In the genomic region with DNA sequence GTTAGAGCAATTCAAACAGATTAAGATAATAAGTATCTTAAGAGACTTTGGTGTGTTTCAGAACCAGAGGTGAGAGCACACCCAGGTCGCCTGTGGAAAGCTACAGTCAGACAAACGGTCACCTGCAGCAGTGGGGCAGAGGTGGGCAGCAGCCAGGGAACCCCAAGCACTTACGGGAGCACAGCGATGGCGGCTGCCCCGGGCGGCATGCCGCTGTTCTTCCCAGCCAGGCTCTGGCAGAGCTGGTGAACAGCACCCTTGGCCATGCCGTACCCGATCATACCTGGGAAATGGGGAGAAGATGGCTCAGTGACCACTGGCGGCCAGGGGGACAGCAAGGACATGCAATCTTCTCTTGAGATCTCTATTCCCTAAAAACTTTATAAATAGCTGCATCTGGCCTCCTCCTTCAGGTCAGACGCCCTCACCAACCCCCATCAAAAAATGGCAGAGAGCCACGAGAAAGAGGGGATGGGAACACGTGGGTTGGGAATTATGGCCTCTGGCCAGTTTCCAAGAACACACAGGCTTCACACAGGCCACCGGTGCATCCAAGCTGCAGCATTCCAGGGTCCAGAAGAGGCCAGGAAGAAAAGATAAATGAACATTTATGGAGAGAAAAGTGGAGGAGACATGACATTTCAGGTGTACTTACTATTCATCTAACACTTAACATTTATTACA, we compare ENCODE assay signal across 22 cellular contexts. TPM values are rescaled to one million over a fixed set of nuclear protein-coding genes. Genes with fewer than 3 reads are reported as not detected.
DNase-seq lines count a peak whose midpoint lies in the region; ATAC-seq and TF ChIP-seq lines count a peak whose summit lies in the region.
"Had no signal": no experiment of that assay in that cellular context is flagged by ENCODE, and none has a peak within 500 bp of the region (broad histone marks: within the 10 kb centered on the region; RNA-seq: fewer than 3 reads in every experiment).

No MANE protein-coding gene starts in this region.

- H3K18ac ChIP-seq in neuronal stem cell (ENCODE audit: low read length) = no peak overlapping the region

- no peak overlapping the region for H3K4me2 ChIP-seq in neuronal stem cell (ENCODE audit: insufficient read depth, low read length, poor library complexity, severe bottlenecking)

- H2BK15ac ChIP-seq in neuronal stem cell (ENCODE audit: low read length) = no peak overlapping the region

- H3K9ac ChIP-seq in neuronal stem cell (ENCODE audit: low read depth, low read length, poor library complexity) = no peak overlapping the region
- H3K9ac ChIP-seq: parathyroid adenoma had no signal

- WGBS in neuronal stem cell (ENCODE audit: extremely low coverage in 2 of 2, insufficient read length in 2 of 2, insufficient replicate concordance in 1 of 2), 2 donors = no CpG with 5 or more reads among the region's 15 CpGs

- H2BK12ac ChIP-seq in neuronal stem cell (ENCODE audit: low read length) = no peak overlapping the region

- no peak overlapping the region for H2AFZ ChIP-seq in neuronal stem cell (ENCODE audit: low read length)
- H2AFZ ChIP-seq: parathyroid adenoma had no signal

- no peak overlapping the region for H3K4ac ChIP-seq in neuronal stem cell (ENCODE audit: low read length)

- H3K4me3 ChIP-seq in neuronal stem cell (ENCODE audit: low read length in 2 of 2) = no peak overlapping the region
- H3K4me3 ChIP-seq in upper lobe of right lung = no peak overlapping the region
- H3K4me3 ChIP-seq: GM12878, lower lobe of right lung, skin epidermis had no signal

- peak overlapping the region; percentile 84 for H3K14ac ChIP-seq in neuronal stem cell (ENCODE audit: low read length)

- H4K91ac ChIP-seq in neuronal stem cell (ENCODE audit: low read depth, low read length, poor library complexity) = no peak overlapping the region

- H3K4me1 ChIP-seq in neuronal stem cell (ENCODE audit: control insufficient read depth in 2 of 2, insufficient read depth in 1 of 2, low read depth in 1 of 2, low read length in 2 of 2) (peaks cover 0 to 2% of the 10 kb centered on the region in 2 donors), upper lobe of right lung (no peaks in the 10 kb centered on the region)

- no peak overlapping the region for H4K8ac ChIP-seq in neuronal stem cell (ENCODE audit: low read depth, low read length)

- no peak for TF ChIP-seq CTCF in upper lobe of right lung (IDR thresholded peaks at IDR 0.05)

- no peak overlapping the region for H2AK5ac ChIP-seq in neuronal stem cell (ENCODE audit: low read depth, low read length)

- ATAC-seq in upper lobe of right lung (no peak), HG03280 (IDR thresholded peaks at IDR 0.05; ENCODE audit: unreplicated experiment) (no peak)
- ATAC-seq: GM12878, lower lobe of right lung had no signal

- intact Hi-C loops in upper lobe of right lung (cut with DNase I) = no loop called here

- H3K27me3 ChIP-seq in neuronal stem cell (ENCODE audit: control insufficient read depth in 3 of 3, insufficient read depth in 3 of 3, low read depth in 1 of 3, low read length in 3 of 3) (no peaks in the 10 kb centered on the region), upper lobe of right lung (no peaks in the 10 kb centered on the region)

- H3K79me1 ChIP-seq in neuronal stem cell (ENCODE audit: low read depth, low read length) = no peaks in the 10 kb centered on the region

- no peak overlapping the region for H2BK5ac ChIP-seq in neuronal stem cell (ENCODE audit: low read length)

- H3K36me3 ChIP-seq in neuronal stem cell (replicated peaks in 1 of 2; ENCODE audit: control insufficient read depth in 2 of 2, insufficient read depth in 2 of 2, low read length in 2 of 2) = peaks cover 18 to 55% of the 10 kb centered on the region in 2 donors
- H3K36me3 ChIP-seq in upper lobe of right lung = peaks cover 49% of the 10 kb centered on the region

- no peak overlapping the region for H2BK120ac ChIP-seq in neuronal stem cell (ENCODE audit: low read depth, low read length)

- no peaks in the 10 kb centered on the region for H3K9me3 ChIP-seq in neuronal stem cell (replicated peaks in 1 of 2; ENCODE audit: control insufficient read depth in 2 of 2, insufficient read depth in 1 of 2, low read depth in 1 of 2, low read length in 2 of 2)
- H3K9me3 ChIP-seq in upper lobe of right lung = no peaks in the 10 kb centered on the region
- H3K9me3 ChIP-seq: lower lobe of right lung had no signal

- H3K27ac ChIP-seq in neuronal stem cell (replicated peaks; ENCODE audit: low read length) = no peak overlapping the region
- H3K27ac ChIP-seq in upper lobe of right lung = no peak overlapping the region
- H3K27ac ChIP-seq: 22Rv1, lower lobe of right lung, parathyroid adenoma, skin epidermis had no signal

- H3K23ac ChIP-seq in neuronal stem cell (ENCODE audit: low read depth, low read length, poor library complexity) = peak overlapping the region; percentile 59

- DNase-seq in DMS 273 (lab: John Stamatoyannopoulos, UW; ENCODE audit: unreplicated experiment) = peak; percentile 65
- no peak for DNase-seq in DMS 273 treated with DMSO at 0.1 percent for 48 hours (lab: John Stamatoyannopoulos, UW)
- peak; percentile 75 for DNase-seq in NCI-H2029 treated with DMSO at 0.1 percent for 48 hours (lab: John Stamatoyannopoulos, UW)
- DNase-seq in dermis blood vessel endothelial cell = peak; percentile 26
- DNase-seq in neuronal stem cell (ENCODE audit: low spot score) = no peak
- no peak for DNase-seq in GF-D8 (lab: John Stamatoyannopoulos, UW)
- no peak for DNase-seq in upper lobe of right lung
- DNase-seq: activated CD4-positive, CD25-positive, alpha-beta regulatory T cell; Calu3; erythroblast; GDM1; lower lobe of right lung; naive B cell; NCI-H446 treated with DMSO at 0.1 percent for 48 hours; SIG-M5; stimulated activated CD4-positive, alpha-beta T cell treated with anti-CD3 and anti-CD28 coated beads, Interleukin-4, amount 100 ng/mL, for 1 hour had no signal

RNA-seq across cellular contexts. Expression of a gene that starts 19.7 kb away (rescaled TPM):
- total RNA-seq in dermis blood vessel endothelial cell (10.6 and 15.1 TPM in 2 replicates), upper lobe of right lung (38.2 TPM)
- polyA plus RNA-seq in neuronal stem cell (2013, experiment 1 of 2) = 24.4 TPM
- 25.5 TPM for polyA plus RNA-seq in neuronal stem cell (2013, experiment 2 of 2)

RNA-seq across cellular contexts. Expression of a gene that starts 22.8 kb away (rescaled TPM):
- total RNA-seq in dermis blood vessel endothelial cell (not detected in 2 replicates), upper lobe of right lung (not detected)
- not detected for polyA plus RNA-seq in neuronal stem cell (2013, experiment 1 of 2)
- not detected for polyA plus RNA-seq in neuronal stem cell (2013, experiment 2 of 2)
- total RNA-seq: Calu3, GM12878, lower lobe of right lung had no signal
- polyA plus RNA-seq: BJ, GM12878 had no signal

Comparison
In these comparisons a context has a peak if more than half of its experiments do, and no peak if none do; other contexts are left out.
1. DNase-seq: peak in DMS 273 (single experiment), NCI-H2029 treated with DMSO at 0.1 percent for 48 hours (single experiment) and dermis blood vessel endothelial cell (single experiment); none in DMS 273 treated with DMSO at 0.1 percent for 48 hours (single experiment), neuronal stem cell (single experiment), GF-D8 (single experiment) and upper lobe of right lung (single experiment).